ENCODE assay signal across 8 cellular contexts in genomic region chr4:67545199-67545995, GRCh38. TPM values are rescaled to one million over a fixed set of nuclear protein-coding genes. Genes with fewer than 3 reads are reported as not detected.
DNase-seq lines count a peak whose midpoint lies in the region; ATAC-seq and TF ChIP-seq lines count a peak whose summit lies in the region.

A gene with protein sequence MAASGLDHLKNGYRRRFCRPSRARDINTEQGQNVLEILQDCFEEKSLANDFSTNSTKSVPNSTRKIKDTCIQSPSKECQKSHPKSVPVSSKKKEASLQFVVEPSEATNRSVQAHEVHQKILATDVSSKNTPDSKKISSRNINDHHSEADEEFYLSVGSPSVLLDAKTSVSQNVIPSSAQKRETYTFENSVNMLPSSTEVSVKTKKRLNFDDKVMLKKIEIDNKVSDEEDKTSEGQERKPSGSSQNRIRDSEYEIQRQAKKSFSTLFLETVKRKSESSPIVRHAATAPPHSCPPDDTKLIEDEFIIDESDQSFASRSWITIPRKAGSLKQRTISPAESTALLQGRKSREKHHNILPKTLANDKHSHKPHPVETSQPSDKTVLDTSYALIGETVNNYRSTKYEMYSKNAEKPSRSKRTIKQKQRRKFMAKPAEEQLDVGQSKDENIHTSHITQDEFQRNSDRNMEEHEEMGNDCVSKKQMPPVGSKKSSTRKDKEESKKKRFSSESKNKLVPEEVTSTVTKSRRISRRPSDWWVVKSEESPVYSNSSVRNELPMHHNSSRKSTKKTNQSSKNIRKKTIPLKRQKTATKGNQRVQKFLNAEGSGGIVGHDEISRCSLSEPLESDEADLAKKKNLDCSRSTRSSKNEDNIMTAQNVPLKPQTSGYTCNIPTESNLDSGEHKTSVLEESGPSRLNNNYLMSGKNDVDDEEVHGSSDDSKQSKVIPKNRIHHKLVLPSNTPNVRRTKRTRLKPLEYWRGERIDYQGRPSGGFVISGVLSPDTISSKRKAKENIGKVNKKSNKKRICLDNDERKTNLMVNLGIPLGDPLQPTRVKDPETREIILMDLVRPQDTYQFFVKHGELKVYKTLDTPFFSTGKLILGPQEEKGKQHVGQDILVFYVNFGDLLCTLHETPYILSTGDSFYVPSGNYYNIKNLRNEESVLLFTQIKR (minus strand): TSS chr4:67545503. CDS start chr4:67545355, 148 bp downstream.

- H2AFZ ChIP-seq in SK-N-SH (ENCODE audit: low read depth), result peak within 1 kb of the TSS; percentile 99

- peak within 1 kb of the TSS; percentile 73 for H3K4me2 ChIP-seq in SK-N-SH

- peak within 1 kb of the TSS; percentile 96 for H3K9ac ChIP-seq in SK-N-SH

- peaks cover 8% of the 10 kb centered on the region for H3F3A ChIP-seq in SK-N-SH (replicated peaks; ENCODE audit: insufficient read depth)

- H3K36me3 ChIP-seq in SK-N-SH (replicated peaks in 1 of 2; ENCODE audit: control insufficient read depth in 1 of 2, insufficient read depth in 2 of 2, low read length in 1 of 2), result peaks cover 19 to 25% of the 10 kb centered on the region in 2 experiments

- no peak for TF ChIP-seq RAD21 in SK-N-SH (IDR thresholded peaks at IDR 0.05; ENCODE audit: low read length)

- H3K27ac ChIP-seq in SK-N-SH (ENCODE audit: low read depth in 2 of 2, low read length in 1 of 2) (peak within 1 kb of the TSS; percentile 91 to 94), temporal lobe (ENCODE audit: low read depth, low read length) (peak within 1 kb of the TSS; percentile 73)

- H3K9me3 ChIP-seq in SK-N-SH, result no peaks in the 10 kb centered on the region

- H3K9me2 ChIP-seq in SK-N-SH, result no peaks in the 10 kb centered on the region

- peaks cover 0 to 17% of the 10 kb centered on the region in 2 experiments; a peak in 2 of 4 replicates for H3K4me1 ChIP-seq in SK-N-SH (ENCODE audit: control insufficient read depth in 1 of 2, insufficient read depth in 2 of 2, low read depth in 1 of 2, low read length in 1 of 2)

- no peak for TF ChIP-seq CTCF in SK-N-SH (IDR thresholded peaks at IDR 0.05)

- WGBS in SK-N-SH (ENCODE audit: low lambda C conversion rate), result under 1% methylated on average over 21 of the region's 53 CpGs

- peak; percentile 93 for DNase-seq in GM04504 (ENCODE audit: low read depth)
- DNase-seq in NCI-H1048 (lab: John Stamatoyannopoulos, UW), result peak; percentile 94
- DNase-seq in SK-N-SH, result peak; percentile 91
- peak; percentile 93 for DNase-seq in activated naive CD4-positive, alpha-beta T cell treated with anti-CD3 and anti-CD28 coated beads, Interleukin-2, amount 50 U/mL, for 16 hours
- DNase-seq in globus pallidus (ENCODE audit: low spot score), result peak; percentile 95
- DNase-seq in occipital lobe (lab: John Stamatoyannopoulos, UW), result peak; percentile 96

- peak; percentile 97 for ATAC-seq in HG02571 (IDR thresholded peaks at IDR 0.05; ENCODE audit: unreplicated experiment)

- no peaks in the 10 kb centered on the region for H4K20me1 ChIP-seq in SK-N-SH (ENCODE audit: insufficient read depth)

- H3K79me2 ChIP-seq in SK-N-SH (ENCODE audit: insufficient read depth), result peaks cover 48% of the 10 kb centered on the region

- peak within 1 kb of the TSS; percentile 69 to 93 for H3K4me3 ChIP-seq in SK-N-SH (ENCODE audit: low read depth in 2 of 2, low read length in 1 of 2)

- no peak for TF ChIP-seq EP300 in SK-N-SH (IDR thresholded peaks at IDR 0.05; ENCODE audit: borderline replicate concordance in 1 of 2, low read depth in 1 of 2, low read length in 1 of 2)

- H3K27me3 ChIP-seq in SK-N-SH (ENCODE audit: insufficient read depth), result no peaks in the 10 kb centered on the region

- CTCF ChIA-PET in SK-N-SH (lab: Yijun Ruan, JAX), result interaction anchor here (1.2 kb wide), 1 partner anchor 366 kb away, joined by 3 read pairs; no protein-coding TSS in a partner anchor

- POLR2A ChIA-PET in SK-N-SH (lab: Yijun Ruan, JAX), result interaction anchor here (0.7 to 1.2 kb wide), 2 partner anchors 8 to 9 kb away, joined by 3 read pairs; no protein-coding TSS in a partner anchor

TF ChIP-seq in SK-N-SH, 30 proteins besides CTCF, POLR2A, EP300 and RAD21 (continues in another document):
- TF ChIP-seq YY1 (IDR thresholded peaks at IDR 0.05; ENCODE audit: low read depth), result no peak
- TF ChIP-seq TEAD4 (IDR thresholded peaks at IDR 0.05; ENCODE audit: borderline replicate concordance, insufficient read depth), result no peak
- TF ChIP-seq MEF2A (IDR thresholded peaks at IDR 0.05; ENCODE audit: borderline replicate concordance, low read depth), result no peak
- TF ChIP-seq TAF1 (IDR thresholded peaks at IDR 0.05; ENCODE audit: borderline replicate concordance, low read depth, low read length), result peak; percentile 88; the same call in 1 of the 2 replicates
- TF ChIP-seq MXI1 (IDR thresholded peaks at IDR 0.05; ENCODE audit: low read depth, low read length), result peak; percentile 85
- no peak for TF ChIP-seq NFIC (IDR thresholded peaks at IDR 0.05; ENCODE audit: borderline replicate concordance)
- TF ChIP-seq PBX3 (IDR thresholded peaks at IDR 0.05), result no peak
- TF ChIP-seq SIN3A (IDR thresholded peaks at IDR 0.05; ENCODE audit: borderline replicate concordance, low read depth, low read length), result peak; percentile 95; the same call in 1 of the 2 replicates
- no peak for TF ChIP-seq GATA2 (CRISPR knock-in tag; IDR thresholded peaks at IDR 0.05)
- TF ChIP-seq MAX (IDR thresholded peaks at IDR 0.05; ENCODE audit: low read depth), result peak; percentile 59
- TF ChIP-seq, protein P1, sequence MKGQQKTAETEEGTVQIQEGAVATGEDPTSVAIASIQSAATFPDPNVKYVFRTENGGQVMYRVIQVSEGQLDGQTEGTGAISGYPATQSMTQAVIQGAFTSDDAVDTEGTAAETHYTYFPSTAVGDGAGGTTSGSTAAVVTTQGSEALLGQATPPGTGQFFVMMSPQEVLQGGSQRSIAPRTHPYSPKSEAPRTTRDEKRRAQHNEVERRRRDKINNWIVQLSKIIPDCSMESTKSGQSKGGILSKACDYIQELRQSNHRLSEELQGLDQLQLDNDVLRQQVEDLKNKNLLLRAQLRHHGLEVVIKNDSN (IDR thresholded peaks at IDR 0.05; ENCODE audit: borderline replicate concordance, low read depth), result no peak
- no peak; the same call in 1 of the 2 replicates for TF ChIP-seq FOXJ3 (CRISPR knock-in tag; IDR thresholded peaks at IDR 0.05)
- peak; percentile 83 for TF ChIP-seq ELF1 (IDR thresholded peaks at IDR 0.05)
- TF ChIP-seq REST (IDR thresholded peaks at IDR 0.05; ENCODE audit: low read depth, low read length), result no peak
- TF ChIP-seq, protein P2, sequence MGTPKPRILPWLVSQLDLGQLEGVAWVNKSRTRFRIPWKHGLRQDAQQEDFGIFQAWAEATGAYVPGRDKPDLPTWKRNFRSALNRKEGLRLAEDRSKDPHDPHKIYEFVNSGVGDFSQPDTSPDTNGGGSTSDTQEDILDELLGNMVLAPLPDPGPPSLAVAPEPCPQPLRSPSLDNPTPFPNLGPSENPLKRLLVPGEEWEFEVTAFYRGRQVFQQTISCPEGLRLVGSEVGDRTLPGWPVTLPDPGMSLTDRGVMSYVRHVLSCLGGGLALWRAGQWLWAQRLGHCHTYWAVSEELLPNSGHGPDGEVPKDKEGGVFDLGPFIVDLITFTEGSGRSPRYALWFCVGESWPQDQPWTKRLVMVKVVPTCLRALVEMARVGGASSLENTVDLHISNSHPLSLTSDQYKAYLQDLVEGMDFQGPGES (IDR thresholded peaks at IDR 0.05; ENCODE audit: low read depth, low read length), result no peak
- TF ChIP-seq FOXM1 (IDR thresholded peaks at IDR 0.05; ENCODE audit: low read depth), result no peak; the same call in 1 of the 2 replicates
- no peak for TF ChIP-seq JUND (IDR thresholded peaks at IDR 0.05)
- no peak for TF ChIP-seq RXRA (IDR thresholded peaks at IDR 0.05; ENCODE audit: borderline replicate concordance, low read depth)
- peak; percentile 93 for TF ChIP-seq POLR2AphosphoS5 (IDR thresholded peaks at IDR 0.05; ENCODE audit: low read depth, low read length)

RNA-seq across cellular contexts. Expression of the gene that starts here (rescaled TPM):
- 2.2 and 2.8 TPM in 2 replicates for polyA plus RNA-seq in SK-N-SH (2012; rRNA removed)
- 2.8 and 4.1 TPM in 2 replicates for polyA plus RNA-seq in SK-N-SH (2012; cell fraction: cytosol; rRNA removed)
- 3.4 and 6.6 TPM in 2 replicates for polyA plus RNA-seq in SK-N-SH (2012; cell fraction: nucleus; rRNA removed)
- 34.9 TPM for total RNA-seq in occipital lobe
- 24.1 TPM for total RNA-seq in temporal lobe

Comparison
In these comparisons a context has a peak if more than half of its experiments do, and no peak if none do; other contexts are left out.
1. Peak in every context shown above with its lines: DNase-seq, ATAC-seq, H3K4me3 ChIP-seq and H3K27ac ChIP-seq.